5 cellular contexts compared by ENCODE assay signal in genomic region chr5:60872892-60873291, GRCh38.
"Had no signal": no experiment of that assay in that cellular context is flagged by ENCODE, and none has a peak within 500 bp of the region (broad histone marks: within the 10 kb centered on the region; RNA-seq: fewer than 3 reads in every experiment).

No MANE protein-coding gene starts in this region.

- DNase-seq: KBM-7, KG1 had no signal

- H3K9ac ChIP-seq: KMS-11 had no signal

- FAIRE-seq: HTR-8/SVneo had no signal

- H3K4me2 ChIP-seq: KMS-11 had no signal

- H3K27ac ChIP-seq: HL-60, KMS-11 had no signal
